Comparison of ENCODE assay signal across 8 cellular contexts in genomic region chr13:38350114-38350617, GRCh38. TPM values are rescaled to one million over a fixed set of nuclear protein-coding genes. Genes with fewer than 3 reads are reported as not detected.
DNase-seq lines count a peak whose midpoint lies in the region; ATAC-seq and TF ChIP-seq lines count a peak whose summit lies in the region.

No MANE protein-coding gene starts in this region.

- H3K36me3 Mint-ChIP-seq in activated naive CD4-positive, alpha-beta T cell treated with anti-CD3 and anti-CD28 coated beads for 36 hours (ENCODE audit: low read depth) = peaks cover 29% of the 10 kb centered on the region

- H3K27ac ChIP-seq in ACC112 (ENCODE audit: low read depth, low read length) (peak overlapping the region; percentile 84), vagina (peak overlapping the region; percentile 83)

- no peak for TF ChIP-seq CTCF in vagina (IDR thresholded peaks at IDR 0.05)

- H2AFZ ChIP-seq in ACC112 (ENCODE audit: low read length, unreplicated experiment) = peak overlapping the region; percentile 80

- H3K79me2 ChIP-seq in ACC112 (ENCODE audit: control insufficient read depth, insufficient read depth, low read length, unreplicated experiment) = peaks cover 37% of the 10 kb centered on the region

- peak overlapping the region; percentile 95 for H3K4me3 Mint-ChIP-seq in activated naive CD4-positive, alpha-beta T cell treated with anti-CD3 and anti-CD28 coated beads for 36 hours

- H3K27ac Mint-ChIP-seq in activated naive CD4-positive, alpha-beta T cell treated with anti-CD3 and anti-CD28 coated beads for 36 hours = peak overlapping the region; percentile 97

- TF ChIP-seq POLR2A in vagina (IDR thresholded peaks at IDR 0.05) = no peak

- no peaks in the 10 kb centered on the region for H3K9me3 Mint-ChIP-seq in activated naive CD4-positive, alpha-beta T cell treated with anti-CD3 and anti-CD28 coated beads for 36 hours

- ATAC-seq in GM18519 (IDR thresholded peaks at IDR 0.05; ENCODE audit: low FRiP score, unreplicated experiment) (peak; percentile 19), HG03095 (IDR thresholded peaks at IDR 0.05; ENCODE audit: unreplicated experiment) (peak; percentile 29), Right ventricle myocardium superior (ENCODE audit: poor library complexity) (peak; percentile 59)

- H3K27me3 ChIP-seq in ACC112 (ENCODE audit: insufficient read depth, low read length) (no peaks in the 10 kb centered on the region), vagina (no peaks in the 10 kb centered on the region)

- H3K4me3 ChIP-seq in ACC112 (ENCODE audit: low read depth, low read length) (peak overlapping the region; percentile 81), vagina (peak overlapping the region; percentile 61 to 98)

- peaks cover 39% of the 10 kb centered on the region for H3K4me1 Mint-ChIP-seq in activated naive CD4-positive, alpha-beta T cell treated with anti-CD3 and anti-CD28 coated beads for 36 hours (ENCODE audit: low read depth)

- DNase-seq in OCI-M1 (lab: John Stamatoyannopoulos, UW) (peak; percentile 80), Right ventricle myocardium superior (peak; percentile 77), posterior vena cava (ENCODE audit: low spot score) (peak; percentile 89), vagina (ENCODE audit: extremely low spot score in 2 of 2) (no peak)
- peak; percentile 55 for DNase-seq in activated naive CD4-positive, alpha-beta T cell treated with anti-CD3 and anti-CD28 coated beads for 36 hours

- no peaks in the 10 kb centered on the region for H3K27me3 Mint-ChIP-seq in activated naive CD4-positive, alpha-beta T cell treated with anti-CD3 and anti-CD28 coated beads for 36 hours (ENCODE audit: low read depth)

- intact Hi-C loops in activated naive CD4-positive, alpha-beta T cell treated with anti-CD3 and anti-CD28 coated beads for 36 hours (cut with micrococcal nuclease) = no loop called here
- intact Hi-C loops in Right ventricle myocardium superior (cut with DNase I) = no loop called here
- intact Hi-C loops in posterior vena cava (cut with DNase I) = no loop called here
- intact Hi-C loops in vagina (cut with DNase I) = no loop called here

- H3K36me3 ChIP-seq in ACC112 (ENCODE audit: insufficient read depth, low read length) (peaks cover 20% of the 10 kb centered on the region), vagina (peaks cover 0 to 18% of the 10 kb centered on the region in 2 donors)

- H3K4me1 ChIP-seq in ACC112 (ENCODE audit: control insufficient read depth, insufficient read depth, low read length, unreplicated experiment) = peaks cover 15% of the 10 kb centered on the region
- peaks cover 44% of the 10 kb centered on the region for H3K4me1 ChIP-seq in vagina

- CTCF ChIA-PET in activated naive CD4-positive, alpha-beta T cell treated with anti-CD3 and anti-CD28 coated beads for 36 hours (lab: Charles Lee) = interaction anchor here (0.7 kb wide), 1 partner anchor 682 kb away, joined by 3 read pairs; no protein-coding TSS in a partner anchor

- H3K9me3 ChIP-seq in vagina = no peaks in the 10 kb centered on the region

RNA-seq across cellular contexts. Expression of gene UFM1, which starts 0.5 kb away (rescaled TPM):
- total RNA-seq in activated naive CD4-positive, alpha-beta T cell treated with anti-CD3 and anti-CD28 coated beads for 36 hours = 10 to 100 TPM; 36.5 to 41.7 TPM
- 21.7 TPM for total RNA-seq in Right ventricle myocardium superior
- 10 to 100 TPM; 67.7 to 95.0 TPM for total RNA-seq in posterior vena cava
- 54.5 TPM for total RNA-seq in vagina

Comparison
In these comparisons a context has a peak if more than half of its experiments do, and no peak if none do; other contexts are left out.
1. DNase-seq: peak in OCI-M1 (single experiment), activated naive CD4-positive, alpha-beta T cell treated with anti-CD3 and anti-CD28 coated beads for 36 hours (single experiment), Right ventricle myocardium superior (single experiment) and posterior vena cava (single experiment); none in vagina (0 of 2).
2. Peak in every context shown above with its lines, with median percentiles within 50 percentile points of each other: ATAC-seq.